27 cellular contexts compared by ENCODE assay signal in genomic region chr11:72842126-72842525, GRCh38. TPM values are rescaled to one million over a fixed set of nuclear protein-coding genes. Genes with fewer than 3 reads are reported as not detected.
DNase-seq lines count a peak whose midpoint lies in the region; ATAC-seq and TF ChIP-seq lines count a peak whose summit lies in the region.
"Had no signal": no experiment of that assay in that cellular context is flagged by ENCODE, and none has a peak within 500 bp of the region (broad histone marks: within the 10 kb centered on the region; RNA-seq: fewer than 3 reads in every experiment).

No MANE protein-coding gene starts in this region.

- peaks cover 6 to 18% of the 10 kb centered on the region in 2 experiments; a peak in 3 of 4 replicates for H3K79me1 ChIP-seq in IMR-90 (ENCODE audit: low read depth in 1 of 2, low read length in 2 of 2)

- no peak overlapping the region for H3K56ac ChIP-seq in IMR-90 (ENCODE audit: extremely low read depth, insufficient read depth, low read length)

- no peaks in the 10 kb centered on the region for H3K27me3 Mint-ChIP-seq in T-cell
- H3K27me3 Mint-ChIP-seq: naive thymus-derived CD4-positive, alpha-beta T cell; stimulated activated naive CD8-positive, alpha-beta T cell treated with anti-CD3 and anti-CD28 coated beads, Interleukin-15, Interleukin-2, amounts not matched to agents 100 ng/mL and 50 ng/mL, for 24 hours had no signal

- H3K4me1 Mint-ChIP-seq in T-cell, result peaks cover 0 to 15% (median 0%) of the 10 kb centered on the region in 3 donors
- H3K4me1 Mint-ChIP-seq in stimulated activated effector memory CD8-positive, alpha-beta T cell treated with anti-CD3 and anti-CD28 coated beads, Interleukin-12 subunit alpha, Interleukin-12 subunit beta, amount 100 ng/mL, for 72 hours, result no peaks in the 10 kb centered on the region

- H4K91ac ChIP-seq in IMR-90 (ENCODE audit: insufficient read depth, low read depth, low read length), result no peak overlapping the region

- in situ Hi-C loops in IMR-90 (cut with MboI; ENCODE audit: low sequenced_read_pairs), result no loop called here
- in situ Hi-C loops in KBM-7 (cut with MboI; ENCODE audit: low pct_unique_long_range_greater_than_20kb, low sequenced_read_pairs), result loop anchor here (25.0 kb wide), 1 partner anchor 320 kb away; no protein-coding TSS in a partner anchor

- no peaks in the 10 kb centered on the region for H4K20me1 ChIP-seq in IMR-90 (ENCODE audit: insufficient read depth, low read length)

- H2AFZ ChIP-seq in IMR-90 (replicated peaks; ENCODE audit: low read length, poor library complexity), result no peak overlapping the region

- POLR2A ChIA-PET in IMR-90 (lab: Charles Lee; ENCODE audit: unreplicated experiment) (no interaction called here), T-cell (lab: Charles Lee) (no interaction called here)

- no peak overlapping the region for H4K5ac ChIP-seq in IMR-90 (ENCODE audit: low read depth, low read length)

- H3K4me1 ChIP-seq in IMR-90 (ENCODE audit: control insufficient read depth, insufficient read depth, low read length), result peaks cover 9% of the 10 kb centered on the region
- H3K4me1 ChIP-seq in muscle layer of colon (ENCODE audit: insufficient read depth, low read length), result no peaks in the 10 kb centered on the region
- peaks cover 0 to 24% (median 2%) of the 10 kb centered on the region in 4 donors for H3K4me1 ChIP-seq in esophagus muscularis mucosa

- WGBS in IMR-90 (ENCODE audit: extremely low coverage in 2 of 2, insufficient read length in 1 of 2), 2 experiments, result no CpG with 5 or more reads among the region's 5 CpGs
- WGBS in esophagus muscularis mucosa, result 89% methylated on average over 5 of the region's 5 CpGs

- CTCF ChIA-PET in IMR-90 (lab: Yijun Ruan, JAX), result no interaction called here
- CTCF ChIA-PET in T-cell (lab: Charles Lee), result no interaction called here

- no peaks in the 10 kb centered on the region for H3K9me3 ChIP-seq in IMR-90 (ENCODE audit: control insufficient read depth, insufficient read depth, low read length)
- H3K9me3 ChIP-seq in muscle layer of colon (ENCODE audit: low read length), result no peaks in the 10 kb centered on the region
- no peaks in the 10 kb centered on the region for H3K9me3 ChIP-seq in esophagus muscularis mucosa
- H3K9me3 ChIP-seq: MG63, thoracic aorta had no signal

- peaks cover 52% of the 10 kb centered on the region for H3K36me3 Mint-ChIP-seq in T-cell
- peaks cover 69% of the 10 kb centered on the region for H3K36me3 Mint-ChIP-seq in stimulated activated effector memory CD8-positive, alpha-beta T cell treated with anti-CD3 and anti-CD28 coated beads, Interleukin-12 subunit alpha, Interleukin-12 subunit beta, amount 100 ng/mL, for 72 hours

- H3K4ac ChIP-seq in IMR-90 (ENCODE audit: low read depth, low read length), result peak overlapping the region; percentile 29; the same call in 1 of the 2 replicates

- DNase-seq in IMR-90 (no peak), T-cell (no peak), NCI-H748 (lab: John Stamatoyannopoulos, UW; ENCODE audit: unreplicated experiment) (no peak), esophagus muscularis mucosa (ENCODE audit: extremely low spot score) (no peak), KBM-7 (no peak)
- no peak for DNase-seq in stimulated activated effector memory CD8-positive, alpha-beta T cell treated with anti-CD3 and anti-CD28 coated beads, Interleukin-12 subunit alpha, Interleukin-12 subunit beta, amount 100 ng/mL, for 72 hours (ENCODE audit: low spot score in 2 of 2)
- DNase-seq: activated CD4-positive, alpha-beta T cell treated with anti-CD3 and anti-CD28 coated beads, Interleukin-2, amount 50 U/mL, for 48 hours; activated CD4-positive, CD25-positive, alpha-beta regulatory T cell treated with anti-CD3 and anti-CD28 coated beads, Interleukin-2, amount 50 U/mL, for 72 hours; activated naive CD4-positive, alpha-beta T cell treated with anti-CD3 and anti-CD28 coated beads, Interleukin-2, amount 50 U/mL, for 16 hours; amygdala; C1 segment of cervical spinal cord; DMS153; islet precursor cell; MG63; midbrain; naive thymus-derived CD4-positive, alpha-beta T cell; NCI-H1105 treated with DMSO at 0.1 percent for 48 hours; NCI-H187 treated with DMSO at 0.1 percent for 48 hours; NCI-H2171; NK-92 treated with Interleukin-12 subunit alpha and Interleukin-12 subunit beta, amount 100 ng/mL, for 24 hours; nucleus accumbens had no signal

- H3K14ac ChIP-seq in IMR-90 (replicated peaks; ENCODE audit: low read depth, low read length), result no peak overlapping the region

- H3K4me3 ChIP-seq in IMR-90 (ENCODE audit: insufficient read depth, low read depth, low read length), result no peak overlapping the region
- no peak overlapping the region for H3K4me3 ChIP-seq in muscle layer of colon (ENCODE audit: low read depth in 1 of 2, low read length in 2 of 2)
- H3K4me3 ChIP-seq in esophagus muscularis mucosa, result no peak overlapping the region
- H3K4me3 ChIP-seq: GM12878, MG63, thoracic aorta had no signal

- peak overlapping the region; percentile 40; the same call in 1 of the 2 replicates for H2BK20ac ChIP-seq in IMR-90 (ENCODE audit: low read depth, low read length)

- H2BK120ac ChIP-seq in IMR-90 (ENCODE audit: low read depth, low read length), result peak overlapping the region; percentile 1; the same call in 1 of the 2 replicates

- TF ChIP-seq CTCF in IMR-90 (conservative IDR thresholded peaks at IDR 0.05; ENCODE audit: low read depth, low read length) (no peak), esophagus muscularis mucosa (IDR thresholded peaks at IDR 0.05) (no peak)

- H3K36me3 ChIP-seq in IMR-90 (ENCODE audit: control insufficient read depth, insufficient read depth, low read length) (peaks cover 14% of the 10 kb centered on the region), muscle layer of colon (ENCODE audit: insufficient read depth, low read length) (peaks cover 51% of the 10 kb centered on the region), esophagus muscularis mucosa (peaks cover 25 to 86% (median 53%) of the 10 kb centered on the region in 4 donors)

- no peak for TF ChIP-seq EP300 in esophagus muscularis mucosa (IDR thresholded peaks at IDR 0.05)

- H3K9me1 ChIP-seq in IMR-90 (ENCODE audit: insufficient read depth, low read length), result peaks cover 20% of the 10 kb centered on the region

- H3K9me3 Mint-ChIP-seq in T-cell, result no peaks in the 10 kb centered on the region
- no peaks in the 10 kb centered on the region for H3K9me3 Mint-ChIP-seq in stimulated activated effector memory CD8-positive, alpha-beta T cell treated with anti-CD3 and anti-CD28 coated beads, Interleukin-12 subunit alpha, Interleukin-12 subunit beta, amount 100 ng/mL, for 72 hours
- H3K9me3 Mint-ChIP-seq: activated T-helper 1 cell treated with anti-CD3 and anti-CD28 coated beads, Interleukin-12 subunit alpha, Interleukin-12 subunit beta, Interleukin-2, Interleukin-4 antibody, amounts not matched to agents 30 ng/mL and 10 ng/mL and 1 ng/mL, durations not matched to agents 14 hours and 24 hours and 36 hours; naive thymus-derived CD4-positive, alpha-beta T cell; stimulated activated naive CD8-positive, alpha-beta T cell treated with anti-CD3 and anti-CD28 coated beads, Interleukin-15, Interleukin-2, amounts not matched to agents 100 ng/mL and 50 ng/mL, for 24 hours had no signal

- dilution Hi-C loops in IMR-90 (cut with HindIII; ENCODE audit: low sequenced_read_pairs, unreplicated experiment), result no loop called here

- no peak overlapping the region for H2AK9ac ChIP-seq in IMR-90 (replicated peaks; ENCODE audit: low read depth, low read length, poor library complexity)

- intact Hi-C loops in IMR-90 (cut with micrococcal nuclease), result no loop called here
- intact Hi-C loops in esophagus muscularis mucosa (cut with DNase I), result no loop called here

- no peak overlapping the region for H4K8ac ChIP-seq in IMR-90 (ENCODE audit: low read depth in 2 of 2, low read length in 2 of 2)

- no peak for ATAC-seq in IMR-90 (ENCODE audit: low read depth)
- ATAC-seq in T-cell (replicated peaks in 1 of 4), result no peak
- no peak for ATAC-seq in stimulated activated effector memory CD8-positive, alpha-beta T cell treated with anti-CD3 and anti-CD28 coated beads, Interleukin-12 subunit alpha, Interleukin-12 subunit beta, amount 100 ng/mL, for 72 hours
- ATAC-seq: GM12878; naive thymus-derived CD4-positive, alpha-beta T cell had no signal

- peak overlapping the region; percentile 11 to 43 for H3K27ac Mint-ChIP-seq in T-cell
- H3K27ac Mint-ChIP-seq in stimulated activated effector memory CD8-positive, alpha-beta T cell treated with anti-CD3 and anti-CD28 coated beads, Interleukin-12 subunit alpha, Interleukin-12 subunit beta, amount 100 ng/mL, for 72 hours, result peak overlapping the region; percentile 74
- H3K27ac Mint-ChIP-seq: activated T-helper 1 cell treated with anti-CD3 and anti-CD28 coated beads, Interleukin-12 subunit alpha, Interleukin-12 subunit beta, Interleukin-2, Interleukin-4 antibody, amounts not matched to agents 30 ng/mL and 10 ng/mL and 1 ng/mL, durations not matched to agents 14 hours and 24 hours and 36 hours; stimulated activated naive CD8-positive, alpha-beta T cell treated with anti-CD3 and anti-CD28 coated beads, Interleukin-15, Interleukin-2, amounts not matched to agents 100 ng/mL and 50 ng/mL, for 24 hours had no signal

- no peak overlapping the region for H3K18ac ChIP-seq in IMR-90 (ENCODE audit: low read depth, low read length)

- H2AK5ac ChIP-seq in IMR-90 (ENCODE audit: low read depth, low read length), result no peak overlapping the region

- no peak overlapping the region for H3K27ac ChIP-seq in IMR-90 (ENCODE audit: insufficient read depth, low read length)
- H3K27ac ChIP-seq in muscle layer of colon (ENCODE audit: low read depth, low read length), result peak overlapping the region; percentile 37
- H3K27ac ChIP-seq in esophagus muscularis mucosa (replicated peaks in 1 of 4), result no peak overlapping the region
- H3K27ac ChIP-seq: KMS-11, thoracic aorta had no signal

- no peak overlapping the region for H3K23ac ChIP-seq in IMR-90 (ENCODE audit: low read depth, low read length)

- no peak overlapping the region for H3K4me3 Mint-ChIP-seq in T-cell
- H3K4me3 Mint-ChIP-seq in stimulated activated effector memory CD8-positive, alpha-beta T cell treated with anti-CD3 and anti-CD28 coated beads, Interleukin-12 subunit alpha, Interleukin-12 subunit beta, amount 100 ng/mL, for 72 hours, result no peak overlapping the region
- H3K4me3 Mint-ChIP-seq: activated T-helper 1 cell treated with anti-CD3 and anti-CD28 coated beads, Interleukin-12 subunit alpha, Interleukin-12 subunit beta, Interleukin-2, Interleukin-4 antibody, amounts not matched to agents 30 ng/mL and 10 ng/mL and 1 ng/mL, durations not matched to agents 14 hours and 24 hours and 36 hours; naive thymus-derived CD4-positive, alpha-beta T cell; stimulated activated naive CD8-positive, alpha-beta T cell treated with anti-CD3 and anti-CD28 coated beads, Interleukin-15, Interleukin-2, amounts not matched to agents 100 ng/mL and 50 ng/mL, for 24 hours had no signal

- no TSS peak for BruUV-seq in IMR-90 (replicated peaks; lab: Mats Ljungman, UMichigan)

- H3K9ac ChIP-seq in IMR-90 (ENCODE audit: low read depth, low read length), result no peak overlapping the region
- H3K9ac ChIP-seq in muscle layer of colon (ENCODE audit: low read length), result no peak overlapping the region
- H3K9ac ChIP-seq: KMS-11 had no signal

- TF ChIP-seq POLR2A in IMR-90 (IDR thresholded peaks at IDR 0.05; ENCODE audit: low read depth, low read length) (no peak), esophagus muscularis mucosa (IDR thresholded peaks at IDR 0.05; ENCODE audit: low read depth) (no peak)

- peak overlapping the region; percentile 47; the same call in 1 of the 3 replicates for H2BK15ac ChIP-seq in IMR-90 (ENCODE audit: low read depth, low read length)

- H2BK5ac ChIP-seq in IMR-90 (ENCODE audit: low read depth, low read length, poor library complexity, severe bottlenecking), result no peak overlapping the region

- H3K27me3 ChIP-seq in IMR-90 (ENCODE audit: control insufficient read depth, insufficient read depth, low read length) (no peaks in the 10 kb centered on the region), muscle layer of colon (ENCODE audit: control insufficient read depth in 1 of 2, insufficient read depth in 2 of 2, low read length in 2 of 2) (no peaks in the 10 kb centered on the region), esophagus muscularis mucosa (no peaks in the 10 kb centered on the region)
- H3K27me3 ChIP-seq: MG63 had no signal

- TF ChIP-seq RAD21 in IMR-90 (IDR thresholded peaks at IDR 0.05; ENCODE audit: low read length), result no peak

- no peak overlapping the region for H3K4me2 ChIP-seq in IMR-90 (ENCODE audit: low read depth, low read length)
- H3K4me2 ChIP-seq: KMS-11 had no signal

RNA-seq across cellular contexts. Expression of gene ATG16L2, which starts 27.9 kb away (rescaled TPM):
- total RNA-seq in IMR-90 (2012; rRNA removed) (1.3 and 1.4 TPM in 2 replicates), T-cell (100 to 1,000 TPM; 107 to 145 (median 127) TPM), esophagus muscularis mucosa (10 to 100 TPM; 11.8 to 19.3 (median 18.2) TPM)
- polyA plus RNA-seq in IMR-90 (2012; rRNA removed), result 12.2 and 12.7 TPM in 2 replicates
- polyA plus RNA-seq in IMR-90 (2012; cell fraction: cytosol; rRNA removed), result 2.9 and 5.8 TPM in 2 replicates
- 186 and 227 TPM in 2 replicates for polyA plus RNA-seq in IMR-90 (2012; cell fraction: nucleus; rRNA removed; ENCODE audit: low replicate concordance)

RNA-seq across cellular contexts. Expression of gene STARD10, which starts 48.3 kb away (rescaled TPM):
- total RNA-seq in IMR-90 (2012; rRNA removed), result 22.2 and 23.8 TPM in 2 replicates
- polyA plus RNA-seq in IMR-90 (2012; rRNA removed), result 32.9 and 37.4 TPM in 2 replicates
- polyA plus RNA-seq in IMR-90 (2012; cell fraction: cytosol; rRNA removed), result 51.8 and 54.8 TPM in 2 replicates
- polyA plus RNA-seq in IMR-90 (2012; cell fraction: nucleus; rRNA removed; ENCODE audit: low replicate concordance), result 18.7 and 29.9 TPM in 2 replicates
- total RNA-seq in T-cell, result 10 to 100 TPM; 11.1 to 24.9 (median 19.1) TPM
- 10 to 100 TPM; 26.6 to 75.4 (median 58.1) TPM for total RNA-seq in esophagus muscularis mucosa

Comparison
In these comparisons a context has a peak if more than half of its experiments do, and no peak if none do; other contexts are left out.
1. RNA of gene ATG16L2, which starts 27.9 kb away (total RNA-seq): 107 to 145 TPM in T-cell; 11.8 to 19.3 TPM in esophagus muscularis mucosa and 1.3 to 1.4 TPM in IMR-90; every median in the first group is over 4 times any median in the second.